ENCODE assay signal across 18 cellular contexts in the genomic region with DNA sequence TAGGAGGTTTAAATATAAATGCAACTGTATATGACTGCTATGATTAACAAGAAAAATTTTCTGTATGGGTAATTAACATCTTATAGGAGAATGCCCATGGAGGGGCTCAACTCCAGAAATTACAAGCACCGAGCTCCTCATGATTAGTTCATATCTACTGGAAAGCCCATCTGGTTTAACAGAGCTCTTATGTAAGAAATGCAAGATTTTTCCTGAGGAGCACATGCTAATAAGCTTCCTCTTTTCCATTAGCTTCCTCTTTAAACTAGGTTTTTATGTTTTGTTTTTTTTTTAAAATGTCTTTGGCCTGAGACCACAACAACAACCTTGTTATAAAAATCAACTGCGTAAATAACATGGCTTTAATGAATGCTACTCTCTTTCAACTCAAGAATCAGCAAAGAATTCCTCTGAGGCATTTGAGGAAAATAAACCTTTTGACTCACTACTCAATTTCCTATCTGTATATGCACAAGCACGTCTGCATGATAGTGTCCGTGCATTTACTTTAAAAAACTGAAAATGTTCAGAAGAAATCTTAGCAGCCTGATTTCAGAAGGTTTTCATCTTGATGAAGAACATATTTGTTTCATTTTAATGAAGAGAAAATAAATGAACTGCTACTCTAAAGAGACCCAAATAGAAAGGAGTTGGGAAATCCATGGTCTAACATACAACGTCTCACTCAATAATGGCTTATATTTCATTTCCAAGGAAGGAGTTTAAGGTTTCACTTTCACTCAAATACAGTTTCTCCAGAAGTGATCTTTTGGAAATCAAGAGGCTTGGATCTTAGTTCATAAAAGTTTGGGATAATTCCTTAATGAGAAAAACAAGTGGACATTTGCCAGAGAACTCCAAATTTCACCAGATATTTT.
DNase-seq lines count a peak whose midpoint lies in the region; ATAC-seq and TF ChIP-seq lines count a peak whose summit lies in the region.
"Had no signal": no experiment of that assay in that cellular context is flagged by ENCODE, and none has a peak within 500 bp of the region (broad histone marks: within the 10 kb centered on the region; RNA-seq: fewer than 3 reads in every experiment).

No MANE protein-coding gene starts in this region.

- H3K4me1 ChIP-seq in ACC112 (ENCODE audit: control insufficient read depth, insufficient read depth, low read length, unreplicated experiment) (peaks cover 32% of the 10 kb centered on the region), IMR-90 (ENCODE audit: control insufficient read depth, insufficient read depth, low read length) (peaks cover 2% of the 10 kb centered on the region)

- H3K36me3 Mint-ChIP-seq in activated CD4-positive, alpha-beta memory T cell treated with anti-CD3 and anti-CD28 coated beads, Interleukin-2, amount 10 ng/mL, durations not matched to agents 7 days and 5 days (ENCODE audit: low read depth) = no peaks in the 10 kb centered on the region

- no peak overlapping the region for H3K27ac ChIP-seq in ACC112 (ENCODE audit: low read depth, low read length)
- no peak overlapping the region for H3K27ac ChIP-seq in IMR-90 (ENCODE audit: insufficient read depth, low read length)

- H3K23ac ChIP-seq in IMR-90 (ENCODE audit: low read depth, low read length) = no peak overlapping the region

- H2AK9ac ChIP-seq in IMR-90 (replicated peaks; ENCODE audit: low read depth, low read length, poor library complexity) = no peak overlapping the region

- no TSS peak for BruUV-seq in IMR-90 (replicated peaks; lab: Mats Ljungman, UMichigan)

- H3K9me3 Mint-ChIP-seq in activated CD4-positive, alpha-beta memory T cell treated with anti-CD3 and anti-CD28 coated beads, Interleukin-2, amount 10 ng/mL, durations not matched to agents 7 days and 5 days = no peaks in the 10 kb centered on the region
- H3K9me3 Mint-ChIP-seq: effector memory CD8-positive, alpha-beta T cell; IgD-negative memory B cell; stimulated activated naive CD8-positive, alpha-beta T cell treated with anti-CD3 and anti-CD28 coated beads, Interleukin-15, Interleukin-2, amounts not matched to agents 100 ng/mL and 50 ng/mL, for 24 hours had no signal

- DNase-seq in IMR-90 (peak; percentile 12), SK-MEL-5 (ENCODE audit: low read depth, low spot score) (peak; percentile 6), foreskin melanocyte (peak; percentile 32), posterior vena cava (ENCODE audit: low spot score) (no peak), T-helper 9 cell (no peak)
- no peak for DNase-seq in activated CD4-positive, alpha-beta memory T cell treated with anti-CD3 and anti-CD28 coated beads, Interleukin-2, amount 10 ng/mL, durations not matched to agents 7 days and 5 days
- DNase-seq: activated naive CD4-positive, alpha-beta T cell; body of pancreas; effector memory CD8-positive, alpha-beta T cell; islet precursor cell; NCI-H526; spleen had no signal

- H3K56ac ChIP-seq in IMR-90 (ENCODE audit: extremely low read depth, insufficient read depth, low read length) = no peak overlapping the region

- CTCF ChIA-PET in IMR-90 (lab: Yijun Ruan, JAX) = interaction anchor here (0.6 kb wide), 1 partner anchor 41 kb away, joined by 3 read pairs; no protein-coding TSS in a partner anchor
- CTCF ChIA-PET in activated CD4-positive, alpha-beta memory T cell treated with anti-CD3 and anti-CD28 coated beads, Interleukin-2, amount 10 ng/mL, durations not matched to agents 7 days and 5 days (lab: Charles Lee) = no interaction called here

- in situ Hi-C loops in IMR-90 (cut with MboI; ENCODE audit: low sequenced_read_pairs) (no loop called here), SK-MEL-5 (cut with HindIII; ENCODE audit: low pct_unique_long_range_greater_than_20kb, low sequenced_read_pairs) (no loop called here)

- no peak overlapping the region for H2BK5ac ChIP-seq in IMR-90 (ENCODE audit: low read depth, low read length, poor library complexity, severe bottlenecking)

- POLR2A ChIA-PET in IMR-90 (lab: Charles Lee; ENCODE audit: unreplicated experiment) = no interaction called here
- POLR2A ChIA-PET in activated CD4-positive, alpha-beta memory T cell treated with anti-CD3 and anti-CD28 coated beads, Interleukin-2, amount 10 ng/mL, durations not matched to agents 7 days and 5 days (lab: Charles Lee) = no interaction called here

- intact Hi-C loops in IMR-90 (cut with micrococcal nuclease) (no loop called here), posterior vena cava (cut with DNase I) (no loop called here)

- no peak for TF ChIP-seq CTCF in IMR-90 (conservative IDR thresholded peaks at IDR 0.05; ENCODE audit: low read depth, low read length)

- H2AFZ ChIP-seq in ACC112 (ENCODE audit: low read length, unreplicated experiment) = peak overlapping the region; percentile 82
- no peak overlapping the region for H2AFZ ChIP-seq in IMR-90 (replicated peaks; ENCODE audit: low read length, poor library complexity)

- H3K9ac ChIP-seq in IMR-90 (ENCODE audit: low read depth, low read length) = no peak overlapping the region; the same call in 1 of the 2 replicates

- no peak overlapping the region for H3K14ac ChIP-seq in IMR-90 (replicated peaks; ENCODE audit: low read depth, low read length)

- no peaks in the 10 kb centered on the region for H4K20me1 ChIP-seq in IMR-90 (ENCODE audit: insufficient read depth, low read length)

- H3K9me1 ChIP-seq in IMR-90 (ENCODE audit: insufficient read depth, low read length) = no peaks in the 10 kb centered on the region

- H3K18ac ChIP-seq in IMR-90 (ENCODE audit: low read depth, low read length) = no peak overlapping the region

- no peaks in the 10 kb centered on the region for H3K79me1 ChIP-seq in IMR-90 (ENCODE audit: low read depth in 1 of 2, low read length in 2 of 2)

- no peaks in the 10 kb centered on the region for H3K4me1 Mint-ChIP-seq in activated CD4-positive, alpha-beta memory T cell treated with anti-CD3 and anti-CD28 coated beads, Interleukin-2, amount 10 ng/mL, durations not matched to agents 7 days and 5 days
- H3K4me1 Mint-ChIP-seq: IgD-negative memory B cell had no signal

- H3K36me3 ChIP-seq in ACC112 (ENCODE audit: insufficient read depth, low read length) (no peaks in the 10 kb centered on the region), IMR-90 (ENCODE audit: control insufficient read depth, insufficient read depth, low read length) (no peaks in the 10 kb centered on the region)
- H3K36me3 ChIP-seq: gastroesophageal sphincter, spleen had no signal

- no peak overlapping the region; the same call in 1 of the 2 replicates for H2BK120ac ChIP-seq in IMR-90 (ENCODE audit: low read depth, low read length)

- H4K8ac ChIP-seq in IMR-90 (ENCODE audit: low read depth in 2 of 2, low read length in 2 of 2) = no peak overlapping the region

- WGBS in IMR-90 (ENCODE audit: extremely low coverage in 2 of 2, insufficient read length in 1 of 2), 2 experiments = no CpG with 5 or more reads among the region's 5 CpGs

- no peak overlapping the region for H4K5ac ChIP-seq in IMR-90 (ENCODE audit: low read depth, low read length)

- H3K4me3 ChIP-seq in ACC112 (ENCODE audit: low read depth, low read length) (peak overlapping the region; percentile 72), IMR-90 (ENCODE audit: insufficient read depth, low read depth, low read length) (peak overlapping the region; percentile 19; the same call in 1 of the 2 replicates)
- H3K4me3 ChIP-seq: body of pancreas had no signal

- H3K4ac ChIP-seq in IMR-90 (ENCODE audit: low read depth, low read length) = no peak overlapping the region

- H3K79me2 ChIP-seq in ACC112 (ENCODE audit: control insufficient read depth, insufficient read depth, low read length, unreplicated experiment) = no peaks in the 10 kb centered on the region

- no peak overlapping the region for H3K4me3 Mint-ChIP-seq in activated CD4-positive, alpha-beta memory T cell treated with anti-CD3 and anti-CD28 coated beads, Interleukin-2, amount 10 ng/mL, durations not matched to agents 7 days and 5 days
- H3K4me3 Mint-ChIP-seq: effector memory CD8-positive, alpha-beta T cell; IgD-negative memory B cell; stimulated activated naive CD8-positive, alpha-beta T cell treated with anti-CD3 and anti-CD28 coated beads, Interleukin-15, Interleukin-2, amounts not matched to agents 100 ng/mL and 50 ng/mL, for 24 hours had no signal

- ATAC-seq in IMR-90 (ENCODE audit: low read depth) = peak; percentile 75
- no peak for ATAC-seq in HG03159 (IDR thresholded peaks at IDR 0.05; ENCODE audit: unreplicated experiment)
- ATAC-seq: body of pancreas; effector memory CD8-positive, alpha-beta T cell; gastroesophageal sphincter; HCT116 had no signal

- H3K27ac Mint-ChIP-seq in activated CD4-positive, alpha-beta memory T cell treated with anti-CD3 and anti-CD28 coated beads, Interleukin-2, amount 10 ng/mL, durations not matched to agents 7 days and 5 days = no peak overlapping the region
- H3K27ac Mint-ChIP-seq: effector memory CD8-positive, alpha-beta T cell; IgD-negative memory B cell; stimulated activated naive CD8-positive, alpha-beta T cell treated with anti-CD3 and anti-CD28 coated beads, Interleukin-15, Interleukin-2, amounts not matched to agents 100 ng/mL and 50 ng/mL, for 24 hours had no signal

- H2BK20ac ChIP-seq in IMR-90 (ENCODE audit: low read depth, low read length) = no peak overlapping the region

- H3K27me3 ChIP-seq in ACC112 (ENCODE audit: insufficient read depth, low read length) (no peaks in the 10 kb centered on the region), IMR-90 (ENCODE audit: control insufficient read depth, insufficient read depth, low read length) (no peaks in the 10 kb centered on the region)
- H3K27me3 ChIP-seq: body of pancreas, gastroesophageal sphincter, spleen had no signal

- dilution Hi-C loops in IMR-90 (cut with HindIII; ENCODE audit: low sequenced_read_pairs, unreplicated experiment) = no loop called here

- H3K9me3 ChIP-seq in IMR-90 (ENCODE audit: control insufficient read depth, insufficient read depth, low read length) = no peaks in the 10 kb centered on the region
- H3K9me3 ChIP-seq: body of pancreas, gastroesophageal sphincter, spleen had no signal

- TF ChIP-seq POLR2A in IMR-90 (IDR thresholded peaks at IDR 0.05; ENCODE audit: low read depth, low read length) = no peak

- H3K4me2 ChIP-seq in IMR-90 (ENCODE audit: low read depth, low read length) = peak overlapping the region; percentile 70

- no peak overlapping the region for H2BK15ac ChIP-seq in IMR-90 (ENCODE audit: low read depth, low read length)

- TF ChIP-seq RAD21 in IMR-90 (IDR thresholded peaks at IDR 0.05; ENCODE audit: low read length) = no peak

- no peak overlapping the region for H4K91ac ChIP-seq in IMR-90 (ENCODE audit: insufficient read depth, low read depth, low read length)

- H2AK5ac ChIP-seq in IMR-90 (ENCODE audit: low read depth, low read length) = no peak overlapping the region

- peaks cover 13% of the 10 kb centered on the region for H3K27me3 Mint-ChIP-seq in activated CD4-positive, alpha-beta memory T cell treated with anti-CD3 and anti-CD28 coated beads, Interleukin-2, amount 10 ng/mL, durations not matched to agents 7 days and 5 days

TF ChIP-seq in IMR-90, 13 proteins besides CTCF, POLR2A, EP300 and RAD21 (continues in another document):
- no peak for TF ChIP-seq FOS (IDR thresholded peaks at IDR 0.05; ENCODE audit: low read depth, low read length)

Comparison
In these comparisons a context has a peak if more than half of its experiments do, and no peak if none do; other contexts are left out.
1. DNase-seq: peak in IMR-90 (single experiment), SK-MEL-5 (single experiment) and foreskin melanocyte (single experiment); none in activated CD4-positive, alpha-beta memory T cell treated with anti-CD3 and anti-CD28 coated beads, Interleukin-2, amount 10 ng/mL, durations not matched to agents 7 days and 5 days (single experiment), posterior vena cava (single experiment) and T-helper 9 cell (single experiment).